In the genomic region with DNA sequence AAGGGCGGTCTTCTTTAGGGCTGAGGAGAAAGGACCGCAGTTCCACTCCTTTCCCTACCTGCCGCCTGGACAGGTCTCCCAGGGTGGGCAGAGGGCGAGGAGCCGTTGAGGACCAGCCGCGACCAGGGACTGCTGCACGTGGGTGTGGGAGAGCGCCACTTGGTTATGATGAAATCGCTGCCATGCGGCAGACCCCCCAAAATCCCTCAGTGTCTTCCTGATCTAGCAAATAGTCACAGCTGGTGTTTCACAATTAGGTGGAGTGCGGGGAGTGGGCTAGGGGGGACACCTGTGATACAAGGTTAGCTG, we compare ENCODE assay signal across 8 cellular contexts. TPM values are rescaled to one million over a fixed set of nuclear protein-coding genes. Genes with fewer than 3 reads are reported as not detected.
A peak's percentile ranks its signal among the peaks of the same experiment; 100 is the strongest.
DNase-seq lines count a peak whose midpoint lies in the region; ATAC-seq, FAIRE-seq and TF ChIP-seq lines count a peak whose summit lies in the region.

No MANE protein-coding gene starts in this region.

- H3K79me1 ChIP-seq in IMR-90 (ENCODE audit: low read depth in 1 of 2, low read length in 2 of 2), result no peaks in the 10 kb centered on the region
- no peaks in the 10 kb centered on the region for H3K79me1 ChIP-seq in H1 (ENCODE audit: low read depth, low read length)

- no peak for DNase-seq in IMR-90
- no peak for DNase-seq in H1 (ENCODE audit: low read depth in 1 of 2, low spot score in 2 of 2)
- DNase-seq in NCI-H2171 (lab: John Stamatoyannopoulos, UW), result no peak
- no peak for DNase-seq in caudate nucleus (lab: John Stamatoyannopoulos, UW)
- no peak for DNase-seq in RPMI8226

- H2AFZ ChIP-seq in IMR-90 (replicated peaks; ENCODE audit: low read length, poor library complexity) (peak overlapping the region; percentile 94), H1 (ENCODE audit: low read length) (peak overlapping the region; percentile 96), neuron (ENCODE audit: low read depth, low read length) (peak overlapping the region; percentile 94)

- H3K4me3 ChIP-seq in BLaER1, result 0 out of 2 replicates have a peak overlapping the region, but pooled peaks have one; percentile 74
- H3K4me3 ChIP-seq in IMR-90 (ENCODE audit: insufficient read depth, low read depth, low read length), result no peak overlapping the region
- H3K4me3 ChIP-seq in H1 (ENCODE audit: extremely low read depth in 1 of 4, insufficient read depth in 2 of 4, low read depth in 3 of 4, low read length in 4 of 4), result peak overlapping the region; percentile 46 to 66 (median 55)
- peak overlapping the region; percentile 55 for H3K4me3 ChIP-seq in neuron (ENCODE audit: low read length)

- intact Hi-C loops in IMR-90 (cut with micrococcal nuclease), result no loop called here

- H3K4me2 ChIP-seq in BLaER1, result no peak overlapping the region
- H3K4me2 ChIP-seq in IMR-90 (ENCODE audit: low read depth, low read length), result peak overlapping the region; percentile 92
- peak overlapping the region; percentile 92 to 97 for H3K4me2 ChIP-seq in H1 (ENCODE audit: insufficient read depth in 1 of 2, low read depth in 2 of 2, low read length in 2 of 2)

- CTCF ChIA-PET in IMR-90 (lab: Yijun Ruan, JAX), result no interaction called here
- CTCF ChIA-PET in H1 (lab: Charles Lee; ENCODE audit: partially characterized antibody), result no interaction called here

- no peak for ATAC-seq in IMR-90 (ENCODE audit: low read depth)
- no peak for ATAC-seq in HG02973 (IDR thresholded peaks at IDR 0.05; ENCODE audit: unreplicated experiment)

- POLR2A ChIA-PET in IMR-90 (lab: Charles Lee; ENCODE audit: unreplicated experiment) (no interaction called here), H1 (lab: Charles Lee; ENCODE audit: partially characterized antibody) (interaction anchor here (3.4 kb wide), 1 partner anchor 173 kb away, joined by 13 read pairs; a partner anchor contains a TSS)

- H3K23me2 ChIP-seq in H1 (ENCODE audit: low read depth, low read length), result peaks cover 18% of the 10 kb centered on the region

- H3K36me3 ChIP-seq in BLaER1 (no peaks in the 10 kb centered on the region), IMR-90 (ENCODE audit: control insufficient read depth, insufficient read depth, low read length) (no peaks in the 10 kb centered on the region), H1 (ENCODE audit: control insufficient read depth in 2 of 4, insufficient read depth in 4 of 4, low read length in 3 of 4) (peaks cover 0 to 2% (median 0%) of the 10 kb centered on the region in 4 experiments; a peak in 1 of 8 replicates), neuron (ENCODE audit: insufficient read depth, low read length) (no peaks in the 10 kb centered on the region)

- TF ChIP-seq RAD21 in IMR-90 (IDR thresholded peaks at IDR 0.05; ENCODE audit: low read length), result no peak
- no peak for TF ChIP-seq RAD21 in H1 (IDR thresholded peaks at IDR 0.05 in 1 of 2, conservative IDR thresholded peaks at IDR 0.05 in 1 of 2; ENCODE audit: low read depth in 2 of 2, low read length in 2 of 2)

- no peak for FAIRE-seq in H1 (lab: Jason Lieb, UNC)

- no peaks in the 10 kb centered on the region for H3K79me2 ChIP-seq in H1 (ENCODE audit: control insufficient read depth in 1 of 2, insufficient read depth in 2 of 2, low read length in 2 of 2)

- H2AK5ac ChIP-seq in IMR-90 (ENCODE audit: low read depth, low read length) (no peak overlapping the region), H1 (ENCODE audit: low read depth, low read length) (no peak overlapping the region)

- H3K27me3 ChIP-seq in BLaER1 (peaks cover 41% of the 10 kb centered on the region), IMR-90 (ENCODE audit: control insufficient read depth, insufficient read depth, low read length) (peaks cover 49% of the 10 kb centered on the region), H1 (replicated peaks in 1 of 4; ENCODE audit: control insufficient read depth in 3 of 4, extremely low read depth in 1 of 4, insufficient read depth in 3 of 4, low read length in 3 of 4) (peaks cover 17 to 44% (median 34%) of the 10 kb centered on the region in 4 experiments), neuron (ENCODE audit: insufficient read depth, low read length) (peaks cover 45% of the 10 kb centered on the region)

- H3K14ac ChIP-seq in IMR-90 (replicated peaks; ENCODE audit: low read depth, low read length), result no peak overlapping the region
- no peak overlapping the region for H3K14ac ChIP-seq in H1 (ENCODE audit: insufficient read length)

- no peak overlapping the region for H2BK5ac ChIP-seq in IMR-90 (ENCODE audit: low read depth, low read length, poor library complexity, severe bottlenecking)
- peak overlapping the region; percentile 38; the same call in 1 of the 2 replicates for H2BK5ac ChIP-seq in H1 (ENCODE audit: low read depth, low read length)

- TF ChIP-seq EP300 in H1 (IDR thresholded peaks at IDR 0.05; ENCODE audit: borderline replicate concordance in 1 of 2, low read depth in 2 of 2, low read length in 2 of 2), result no peak

- no peak overlapping the region for H2BK20ac ChIP-seq in IMR-90 (ENCODE audit: low read depth, low read length)
- H2BK20ac ChIP-seq in H1 (ENCODE audit: low read length), result no peak overlapping the region

- in situ Hi-C loops in IMR-90 (cut with MboI; ENCODE audit: low sequenced_read_pairs), result no loop called here

- H4K5ac ChIP-seq in IMR-90 (ENCODE audit: low read depth, low read length), result no peak overlapping the region
- H4K5ac ChIP-seq in H1 (ENCODE audit: insufficient read length, low read depth, low read length), result no peak overlapping the region

- peak overlapping the region; percentile 88 for H2BK12ac ChIP-seq in H1 (ENCODE audit: low read depth, low read length)

- no peak overlapping the region for H2AK9ac ChIP-seq in IMR-90 (replicated peaks; ENCODE audit: low read depth, low read length, poor library complexity)

- peaks cover 5% of the 10 kb centered on the region; the same call in 1 of the 2 replicates for H3K9me1 ChIP-seq in IMR-90 (ENCODE audit: insufficient read depth, low read length)

- dilution Hi-C loops in IMR-90 (cut with HindIII; ENCODE audit: low sequenced_read_pairs, unreplicated experiment), result no loop called here

- H2BK120ac ChIP-seq in IMR-90 (ENCODE audit: low read depth, low read length) (no peak overlapping the region), H1 (replicated peaks; ENCODE audit: low read depth, low read length) (no peak overlapping the region)

- no peak overlapping the region for H3K9ac ChIP-seq in BLaER1
- no peak overlapping the region for H3K9ac ChIP-seq in IMR-90 (ENCODE audit: low read depth, low read length)
- peak overlapping the region in 1 of 4 experiments; percentile 42; a peak in 2 of 7 replicates for H3K9ac ChIP-seq in H1 (replicated peaks in 1 of 4; ENCODE audit: extremely low read depth in 1 of 4, low read depth in 3 of 4, low read length in 3 of 4)

- no peak overlapping the region for H2BK15ac ChIP-seq in IMR-90 (ENCODE audit: low read depth, low read length)
- peak overlapping the region; percentile 36; the same call in 1 of the 2 replicates for H2BK15ac ChIP-seq in H1 (ENCODE audit: low read length)

- no peak overlapping the region for H4K8ac ChIP-seq in IMR-90 (ENCODE audit: low read depth in 2 of 2, low read length in 2 of 2)
- peak overlapping the region; percentile 7 for H4K8ac ChIP-seq in H1 (ENCODE audit: extremely low read depth, insufficient read depth, low read length)

- WGBS in IMR-90 (ENCODE audit: extremely low coverage in 2 of 2, insufficient read length in 1 of 2), 2 experiments, result no CpG with 5 or more reads among the region's 12 CpGs
- WGBS in H1 (ENCODE audit: extremely low coverage in 1 of 2, insufficient coverage in 1 of 2, insufficient read length in 1 of 2, insufficient replicate concordance in 2 of 2, low coverage in 1 of 2, low lambda C conversion rate in 2 of 2, missing lambda C conversion rate in 1 of 2), 2 experiments, result 21% methylated on average over 11 of the region's 12 CpGs; no CpG with 5 or more reads in 1 of the 2 experiments

- no peaks in the 10 kb centered on the region for H3K9me3 ChIP-seq in BLaER1
- H3K9me3 ChIP-seq in IMR-90 (ENCODE audit: control insufficient read depth, insufficient read depth, low read length), result peaks cover 2% of the 10 kb centered on the region; the same call in 1 of the 2 replicates
- H3K9me3 ChIP-seq in H1 (ENCODE audit: insufficient read depth in 2 of 2, low read depth in 1 of 2, low read length in 1 of 2), result no peaks in the 10 kb centered on the region
- no peaks in the 10 kb centered on the region for H3K9me3 ChIP-seq in neuron (ENCODE audit: low read length)

- TF ChIP-seq POLR2A in IMR-90 (IDR thresholded peaks at IDR 0.05; ENCODE audit: low read depth, low read length) (no peak), H1 (IDR thresholded peaks at IDR 0.05; ENCODE audit: control extremely low read depth in 1 of 2, low read depth in 2 of 2, low read length in 2 of 2) (no peak)

- H4K91ac ChIP-seq in IMR-90 (ENCODE audit: insufficient read depth, low read depth, low read length), result no peak overlapping the region
- H4K91ac ChIP-seq in H1 (replicated peaks; ENCODE audit: insufficient read length, low read length), result no peak overlapping the region

- H3K27ac ChIP-seq in BLaER1 (no peak overlapping the region), IMR-90 (ENCODE audit: insufficient read depth, low read length) (no peak overlapping the region), H1 (ENCODE audit: low read depth, low read length) (no peak overlapping the region), caudate nucleus (ENCODE audit: low read depth, low read length) (no peak overlapping the region)

- no peak for TF ChIP-seq CTCF in IMR-90 (conservative IDR thresholded peaks at IDR 0.05; ENCODE audit: low read depth, low read length)
- no peak for TF ChIP-seq CTCF in H1 (IDR thresholded peaks at IDR 0.05; ENCODE audit: control extremely low read depth in 1 of 3, insufficient read depth in 1 of 3, low read depth in 1 of 3, low read length in 3 of 3)

- H4K20me1 ChIP-seq in BLaER1, result no peaks in the 10 kb centered on the region
- peaks cover 5% of the 10 kb centered on the region; the same call in 1 of the 2 replicates for H4K20me1 ChIP-seq in IMR-90 (ENCODE audit: insufficient read depth, low read length)
- H4K20me1 ChIP-seq in H1 (replicated peaks in 1 of 2; ENCODE audit: control insufficient read depth in 1 of 2, insufficient read depth in 2 of 2, low read length in 2 of 2), result no peaks in the 10 kb centered on the region

- H3K56ac ChIP-seq in IMR-90 (ENCODE audit: extremely low read depth, insufficient read depth, low read length) (no peak overlapping the region), H1 (replicated peaks; ENCODE audit: insufficient read length, low read depth, low read length) (no peak overlapping the region)

- H3K23ac ChIP-seq in IMR-90 (ENCODE audit: low read depth, low read length), result no peak overlapping the region; the same call in 1 of the 2 replicates
- H3K23ac ChIP-seq in H1 (ENCODE audit: insufficient read length), result no peak overlapping the region

- BruUV-seq in IMR-90 (replicated peaks; lab: Mats Ljungman, UMichigan), result no TSS peak

- peaks cover 12% of the 10 kb centered on the region for H3K4me1 ChIP-seq in BLaER1
- peaks cover 3% of the 10 kb centered on the region for H3K4me1 ChIP-seq in IMR-90 (ENCODE audit: control insufficient read depth, insufficient read depth, low read length)
- H3K4me1 ChIP-seq in H1 (replicated peaks in 1 of 4; ENCODE audit: control insufficient read depth in 3 of 4, insufficient read depth in 4 of 4, low read length in 3 of 4), result peaks cover 3 to 14% (median 6%) of the 10 kb centered on the region in 4 experiments
- peaks cover 13% of the 10 kb centered on the region for H3K4me1 ChIP-seq in neuron (ENCODE audit: insufficient read depth, low read length)

- H3K18ac ChIP-seq in IMR-90 (ENCODE audit: low read depth, low read length) (no peak overlapping the region), H1 (ENCODE audit: extremely low read depth, low read length) (peak overlapping the region; percentile 62; the same call in 1 of the 2 replicates)

- H3K4ac ChIP-seq in IMR-90 (ENCODE audit: low read depth, low read length), result no peak overlapping the region
- H3K4ac ChIP-seq in H1 (replicated peaks; ENCODE audit: insufficient read length, low read depth, low read length), result no peak overlapping the region

RNA-seq across cellular contexts. Expression of a gene that starts 1.5 kb away (rescaled TPM):
- total RNA-seq in IMR-90 (2012; rRNA removed), result not detected in 2 replicates
- polyA plus RNA-seq in IMR-90 (2012; rRNA removed), result not detected in 2 replicates
- not detected in 2 replicates for polyA plus RNA-seq in IMR-90 (2012; cell fraction: cytosol; rRNA removed)
- polyA plus RNA-seq in IMR-90 (2012; cell fraction: nucleus; rRNA removed; ENCODE audit: low replicate concordance), result not detected in 2 replicates
- 1.1 TPM in 2 replicates for total RNA-seq in H1 (2021; fragmentation: NEBNext Ultra II Directional; extraction: Animal tissue kit (Norgen Biotek cat#: 25700))
- polyA plus RNA-seq in H1 (2011; rRNA removed), result 0.46 and 0.57 TPM in 2 replicates
- polyA plus RNA-seq in H1 (2011; cell fraction: cytosol; rRNA removed), result 0.54 TPM
- polyA plus RNA-seq in H1 (2011; cell fraction: nucleus; rRNA removed), result 0.94 TPM
- polyA plus RNA-seq in H1 (2012, experiment 1 of 2), result 0.52 to 0.72 TPM (median 0.66 TPM) in 4 replicates
- polyA plus RNA-seq in H1 (2012, experiment 2 of 2), result 0.16 TPM
- 0.43 TPM for polyA plus RNA-seq in H1 (2013, experiment 1 of 2)
- 0.50 TPM for polyA plus RNA-seq in H1 (2013, experiment 2 of 2)
- 0.29 and 0.32 TPM in 2 replicates for polyA minus RNA-seq in H1 (2011; rRNA and poly(A)+ RNA removed)
- 0.73 TPM for polyA minus RNA-seq in H1 (2011; cell fraction: cytosol; rRNA and poly(A)+ RNA removed)
- polyA minus RNA-seq in H1 (2011; cell fraction: nucleus; rRNA and poly(A)+ RNA removed), result 1.7 TPM
